Comparison of ENCODE assay signal across 9 cellular contexts in genomic region chr11:121482231-121483129, GRCh38. TPM values are rescaled to one million over a fixed set of nuclear protein-coding genes. Genes with fewer than 3 reads are reported as not detected.
A peak's percentile ranks its signal among the peaks of the same experiment; 100 is the strongest.
DNase-seq lines count a peak whose midpoint lies in the region; ATAC-seq, FAIRE-seq and TF ChIP-seq lines count a peak whose summit lies in the region.
"Had no signal": no experiment of that assay in that cellular context is flagged by ENCODE, and none has a peak within 500 bp of the region (broad histone marks: within the 10 kb centered on the region; RNA-seq: fewer than 3 reads in every experiment).

No MANE protein-coding gene starts in this region.

- ATAC-seq in HG03159 (IDR thresholded peaks at IDR 0.05; ENCODE audit: unreplicated experiment), result peak; percentile 81
- peak; percentile 90 for ATAC-seq in activated B cell treated with CpG ODN at 0.5 μM for 24 hours (ENCODE audit: low read depth)
- ATAC-seq: body of pancreas had no signal

- H3K27ac Mint-ChIP-seq in activated B cell treated with CpG ODN at 0.5 μM for 24 hours, result peak overlapping the region; percentile 85

- peak; percentile 99 for FAIRE-seq in GM19239 (lab: Jason Lieb, UNC)

- POLR2A ChIA-PET in activated B cell treated with CpG ODN at 0.5 μM for 24 hours (lab: Charles Lee), result interaction anchor here (0.6 to 3.4 kb wide), 5 partner anchors 12 to 41 kb away, joined by 3 to 15 read pairs (median 6); partner anchors contain the start of genes SORL1 and SORL1-AS1

- H3K36me3 ChIP-seq in BLaER1 (peaks cover 9% of the 10 kb centered on the region), testis (ENCODE audit: low read depth, missing control alignments) (no peaks in the 10 kb centered on the region), tibial artery (no peaks in the 10 kb centered on the region)

- 80 to 84% methylated on average over 9 of the region's 9 CpGs for WGBS in testis, 2 donors

- no peaks in the 10 kb centered on the region for H3K9me3 ChIP-seq in BLaER1
- H3K9me3 ChIP-seq in testis, result no peaks in the 10 kb centered on the region
- H3K9me3 ChIP-seq in tibial artery, result no peaks in the 10 kb centered on the region
- H3K9me3 ChIP-seq: body of pancreas had no signal

- peak overlapping the region; percentile 80 for H3K9ac ChIP-seq in BLaER1

- intact Hi-C loops in activated B cell treated with CpG ODN at 0.5 μM for 24 hours (cut with micrococcal nuclease) (loop anchor here (1.0 kb wide), 3 partner anchors 12 to 115 kb away; no protein-coding TSS in a partner anchor), testis (cut with DNase I; ENCODE audit: low total_unique reads) (no loop called here), tibial artery (cut with DNase I; ENCODE audit: low total_unique reads) (no loop called here)

- no peak for TF ChIP-seq POLR2A in testis (IDR thresholded peaks at IDR 0.05)

- peak overlapping the region; percentile 67 for H3K4me3 Mint-ChIP-seq in activated B cell treated with CpG ODN at 0.5 μM for 24 hours

- no peaks in the 10 kb centered on the region for H3K27me3 Mint-ChIP-seq in activated B cell treated with CpG ODN at 0.5 μM for 24 hours

- H3K4me2 ChIP-seq in BLaER1, result peak overlapping the region; percentile 98

- H3K4me3 ChIP-seq in BLaER1, result peak overlapping the region; percentile 57
- H3K4me3 ChIP-seq in epithelial cell of esophagus (ENCODE audit: low read length), result no peak overlapping the region
- H3K4me3 ChIP-seq in testis, result no peak overlapping the region
- H3K4me3 ChIP-seq in tibial artery, result no peak overlapping the region
- H3K4me3 ChIP-seq: body of pancreas had no signal

- peaks cover 62% of the 10 kb centered on the region for H3K4me1 Mint-ChIP-seq in activated B cell treated with CpG ODN at 0.5 μM for 24 hours

- CTCF ChIA-PET in activated B cell treated with CpG ODN at 0.5 μM for 24 hours (lab: Charles Lee), result interaction anchor here (1.2 to 1.5 kb wide), 2 partner anchors 108 to 161 kb away, joined by 3 to 6 read pairs; no protein-coding TSS in a partner anchor

- H3K27me3 ChIP-seq in BLaER1 (no peaks in the 10 kb centered on the region), testis (no peaks in the 10 kb centered on the region), tibial artery (no peaks in the 10 kb centered on the region)
- H3K27me3 ChIP-seq: body of pancreas had no signal

- H4K20me1 ChIP-seq in BLaER1, result no peaks in the 10 kb centered on the region

- H3K4me1 ChIP-seq in BLaER1, result peaks cover 86% of the 10 kb centered on the region
- H3K4me1 ChIP-seq in testis, result no peaks in the 10 kb centered on the region
- peaks cover 0 to 12% (median 7%) of the 10 kb centered on the region in 4 donors for H3K4me1 ChIP-seq in tibial artery

- H3K9me3 Mint-ChIP-seq in activated B cell treated with CpG ODN at 0.5 μM for 24 hours, result no peaks in the 10 kb centered on the region

- TF ChIP-seq CTCF in activated B cell treated with CpG ODN at 0.5 μM for 24 hours (IDR thresholded peaks at IDR 0.05) (no peak), epithelial cell of esophagus (IDR thresholded peaks at IDR 0.05; ENCODE audit: insufficient read depth, low read depth, low read length, missing control alignments) (no peak), testis (IDR thresholded peaks at IDR 0.05) (no peak), tibial artery (IDR thresholded peaks at IDR 0.05) (no peak)

- peak overlapping the region; percentile 97 for H3K27ac ChIP-seq in BLaER1
- no peak overlapping the region for H3K27ac ChIP-seq in testis
- no peak overlapping the region for H3K27ac ChIP-seq in tibial artery

- peak; percentile 64 for DNase-seq in GM19239 (ENCODE audit: insufficient read length, low spot score)
- DNase-seq in activated B cell treated with CpG ODN at 0.5 μM for 24 hours, result peak; percentile 33
- peak; percentile 28 for DNase-seq in epithelial cell of esophagus (ENCODE audit: low read depth)
- DNase-seq in stimulated activated naive CD4-positive, alpha-beta T cell treated with Interleukin-2 at 50 U/mL for 16 hours (lab: John Stamatoyannopoulos, UW), result peak; percentile 34
- DNase-seq in testis, result no peak
- no peak for DNase-seq in tibial artery

- H3K36me3 Mint-ChIP-seq in activated B cell treated with CpG ODN at 0.5 μM for 24 hours (ENCODE audit: low read depth), result peaks cover 50% of the 10 kb centered on the region

RNA-seq across cellular contexts. Expression of gene SORL1, which starts 30.4 kb away (rescaled TPM):
- total RNA-seq in activated B cell treated with CpG ODN at 0.5 μM for 24 hours (159 and 180 TPM in 2 replicates), testis (10 to 100 TPM; 21.8 to 30.0 TPM)
- 14.7 TPM for polyA plus RNA-seq in testis (ENCODE audit: insufficient read depth, low read depth, low replicate concordance)

Comparison
In these comparisons a context has a peak if more than half of its experiments do, and no peak if none do; other contexts are left out.
1. DNase-seq: peak in GM19239 (single experiment), activated B cell treated with CpG ODN at 0.5 μM for 24 hours (single experiment), epithelial cell of esophagus (single experiment) and stimulated activated naive CD4-positive, alpha-beta T cell treated with Interleukin-2 at 50 U/mL for 16 hours (single experiment); none in testis (single experiment) and tibial artery (0 of 2).